In genomic region chr6:157471077-157471686, GRCh38 we compare ENCODE assay signal across 22 cellular contexts.
"Had no signal": no experiment of that assay in that cellular context is flagged by ENCODE, and none has a peak within 500 bp of the region (broad histone marks: within the 10 kb centered on the region; RNA-seq: fewer than 3 reads in every experiment).

No MANE protein-coding gene starts in this region.

- H3K9me3 Mint-ChIP-seq: activated naive CD4-positive, alpha-beta T cell treated with anti-CD3 and anti-CD28 coated beads for 36 hours; effector memory CD8-positive, alpha-beta T cell; natural killer cell had no signal

- H3K27ac Mint-ChIP-seq: activated naive CD4-positive, alpha-beta T cell treated with anti-CD3 and anti-CD28 coated beads for 36 hours; activated naive CD8-positive, alpha-beta T cell treated with anti-CD3 and anti-CD28 coated beads, Interleukin-2, amount 10 ng/mL, durations not matched to agents 7 days and 5 days; activated T-helper 1 cell treated with anti-CD3 and anti-CD28 coated beads, Interleukin-12 subunit alpha, Interleukin-12 subunit beta, Interleukin-2, Interleukin-4 antibody, amounts not matched to agents 30 ng/mL and 10 ng/mL and 1 ng/mL, durations not matched to agents 14 hours and 24 hours and 36 hours; natural killer cell had no signal

- H3K4me1 Mint-ChIP-seq: brain had no signal

- ATAC-seq: effector memory CD8-positive, alpha-beta T cell; natural killer cell had no signal

- H3K27me3 ChIP-seq: ascending aorta, cardiac muscle cell, left lung, neutrophil, right lobe of liver, tibial nerve had no signal

- H3K36me3 Mint-ChIP-seq: natural killer cell had no signal

- H3K4me3 Mint-ChIP-seq: activated naive CD4-positive, alpha-beta T cell treated with anti-CD3 and anti-CD28 coated beads for 36 hours; activated naive CD8-positive, alpha-beta T cell treated with anti-CD3 and anti-CD28 coated beads, Interleukin-2, amount 10 ng/mL, durations not matched to agents 7 days and 5 days; activated T-helper 1 cell treated with anti-CD3 and anti-CD28 coated beads, Interleukin-12 subunit alpha, Interleukin-12 subunit beta, Interleukin-2, Interleukin-4 antibody, amounts not matched to agents 30 ng/mL and 10 ng/mL and 1 ng/mL, durations not matched to agents 14 hours and 24 hours and 36 hours; brain; effector memory CD8-positive, alpha-beta T cell; natural killer cell had no signal

- H3K36me3 ChIP-seq: ascending aorta, cardiac muscle cell, left lung, lower lobe of right lung, neutrophil, right lobe of liver, tibial nerve had no signal

- H3K4me1 ChIP-seq: ascending aorta, left lung, tibial nerve had no signal

- H3K9me3 ChIP-seq: ascending aorta, left lung, lower lobe of right lung, neutrophil, right lobe of liver, tibial nerve had no signal

- H3K27ac ChIP-seq: ascending aorta, cardiac muscle cell, left lung, lower lobe of right lung, neutrophil, right lobe of liver, tibial nerve had no signal

- DNase-seq: activated CD4-positive, alpha-beta T cell treated with anti-CD3 and anti-CD28 coated beads for 4 hours; activated CD4-positive, alpha-beta T cell treated with anti-CD3 and anti-CD28 coated beads, Interleukin-2, amount 50 U/mL, for 4 hours; activated effector memory CD4-positive, alpha-beta T cell treated with anti-CD3 and anti-CD28 coated beads, Interleukin-2, amount 50 U/mL, for 16 hours; activated naive CD4-positive, alpha-beta T cell treated with anti-CD3 and anti-CD28 coated beads for 36 hours; activated naive CD8-positive, alpha-beta T cell treated with anti-CD3 and anti-CD28 coated beads, Interleukin-2, amount 10 ng/mL, durations not matched to agents 7 days and 5 days; activated T-cell treated with anti-CD3 and anti-CD28 coated beads, Interleukin-2, amount 50 U/mL, for 1 hour; cortex of kidney; effector memory CD8-positive, alpha-beta T cell; foreskin fibroblast; left lung; lower lobe of right lung; mesendoderm; natural killer cell; right lobe of liver; stimulated activated CD4-positive, alpha-beta T cell treated with anti-CD3 and anti-CD28 coated beads, Interleukin-4, amount 100 ng/mL, for 1 hour; stimulated activated naive CD4-positive, alpha-beta T cell had no signal

- H3K4me3 ChIP-seq: ascending aorta, cardiac muscle cell, left lung, lower lobe of right lung, right lobe of liver, tibial nerve had no signal
